ENCODE assay signal across 29 cellular contexts in genomic region chr19:51188227-51188559, GRCh38. TPM values are rescaled to one million over a fixed set of nuclear protein-coding genes. Genes with fewer than 3 reads are reported as not detected.
DNase-seq lines count a peak whose midpoint lies in the region; ATAC-seq, FAIRE-seq and TF ChIP-seq lines count a peak whose summit lies in the region.
"Had no signal": no experiment of that assay in that cellular context is flagged by ENCODE, and none has a peak within 500 bp of the region (broad histone marks: within the 10 kb centered on the region; RNA-seq: fewer than 3 reads in every experiment).

No MANE protein-coding gene starts in this region.

- no peak for TF ChIP-seq EP300 in HepG2 (IDR thresholded peaks at IDR 0.05; ENCODE audit: low read depth in 2 of 2, low read length in 2 of 2)
- TF ChIP-seq EP300 in HepG2 (CRISPR knock-in tag; IDR thresholded peaks at IDR 0.05; ENCODE audit: borderline replicate concordance): no peak
- no peak for TF ChIP-seq EP300 in GM12878 (IDR thresholded peaks at IDR 0.05; ENCODE audit: borderline replicate concordance in 1 of 2, control insufficient read depth in 1 of 2, low read depth in 2 of 2, low read length in 2 of 2)

- H3K4me1 ChIP-seq in HepG2 (ENCODE audit: insufficient read depth, low read length) (no peaks in the 10 kb centered on the region), right lobe of liver (no peaks in the 10 kb centered on the region), GM12878 (ENCODE audit: control insufficient read depth, insufficient read depth, low read length) (no peaks in the 10 kb centered on the region)
- H3K4me1 ChIP-seq: BE2C had no signal

- FAIRE-seq in HepG2 (lab: Jason Lieb, UNC): no peak
- FAIRE-seq in GM12878 (lab: Jason Lieb, UNC): no peak
- FAIRE-seq: A204.1, GM12891 had no signal

- no peak for TF ChIP-seq RAD21 in HepG2 (CRISPR knock-in tag; IDR thresholded peaks at IDR 0.05)
- TF ChIP-seq RAD21 in GM12878 (IDR thresholded peaks at IDR 0.05; ENCODE audit: insufficient read depth, low read depth, low read length): no peak

- RAD21 ChIA-PET in GM12878 (lab: Charles Lee; ENCODE audit: unreplicated experiment): no interaction called here

- no peak overlapping the region for H3K4me3 ChIP-seq in HepG2 (replicated peaks in 1 of 3; ENCODE audit: insufficient read depth in 1 of 3, low read depth in 2 of 3, low read length in 3 of 3)
- no peak overlapping the region for H3K4me3 ChIP-seq in right lobe of liver
- no peak overlapping the region for H3K4me3 ChIP-seq in GM12878
- H3K4me3 ChIP-seq: BLaER1 had no signal

- H3K9ac ChIP-seq in HepG2 (ENCODE audit: insufficient read depth, low read depth, low read length): no peak overlapping the region
- no peak overlapping the region for H3K9ac ChIP-seq in GM12878 (ENCODE audit: control insufficient read depth, insufficient read depth, low read length)
- H3K9ac ChIP-seq: BLaER1 had no signal

- H3K27me3 ChIP-seq in HepG2 (ENCODE audit: control insufficient read depth in 1 of 2, insufficient read depth in 2 of 2, low read length in 2 of 2): peaks cover 5 to 42% of the 10 kb centered on the region in 2 experiments; a peak in 4 of 5 replicates
- H3K27me3 ChIP-seq in right lobe of liver: no peaks in the 10 kb centered on the region
- peaks cover 1 to 4% of the 10 kb centered on the region in 2 experiments; a peak in 2 of 4 replicates for H3K27me3 ChIP-seq in GM12878 (replicated peaks in 1 of 2; ENCODE audit: control insufficient read depth in 2 of 2, insufficient read depth in 2 of 2, low read length in 1 of 2)
- H3K27me3 ChIP-seq: BLaER1 had no signal

- POLR2A ChIA-PET in HepG2 (lab: Yijun Ruan, JAX) (no interaction called here), GM12878 (lab: Charles Lee) (no interaction called here)

- CTCF ChIA-PET in HepG2 (lab: Yijun Ruan, JAX; ENCODE audit: low intra/inter-chr PET ratio, low total read pairs): no interaction called here
- CTCF ChIA-PET in GM12878 (lab: Yijun Ruan, JAX): no interaction called here

- in situ Hi-C loops in HepG2 (cut with HindIII; ENCODE audit: extremely low pct_ligation_motif_present, low pct_unique_long_range_greater_than_20kb) (no loop called here), GM12878 (cut with MboI) (no loop called here)

- H4K20me1 ChIP-seq in HepG2 (ENCODE audit: insufficient read depth, low read length) (no peaks in the 10 kb centered on the region), GM12878 (ENCODE audit: control insufficient read depth, insufficient read depth) (no peaks in the 10 kb centered on the region)
- H4K20me1 ChIP-seq: BLaER1 had no signal

- TF ChIP-seq POLR2A in HepG2 (IDR thresholded peaks at IDR 0.05; ENCODE audit: insufficient read depth in 1 of 2, low read depth in 2 of 2, low read length in 2 of 2) (no peak), right lobe of liver (IDR thresholded peaks at IDR 0.05) (no peak), GM12878 (IDR thresholded peaks at IDR 0.05; ENCODE audit: low read depth, low read length) (no peak)

- BruUV-seq in HepG2 (replicated peaks; lab: Mats Ljungman, UMichigan) (no TSS peak), GM12878 (replicated peaks; lab: Mats Ljungman, UMichigan) (no TSS peak)

- no peak overlapping the region for H2AFZ ChIP-seq in HepG2 (ENCODE audit: low read length)
- H2AFZ ChIP-seq in GM12878 (ENCODE audit: control insufficient read depth, low read depth, low read length): no peak overlapping the region

- H3K36me3 ChIP-seq in HepG2 (replicated peaks in 1 of 2; ENCODE audit: control insufficient read depth in 1 of 2, insufficient read depth in 2 of 2, low read length in 2 of 2): no peaks in the 10 kb centered on the region
- H3K36me3 ChIP-seq in right lobe of liver: no peaks in the 10 kb centered on the region
- no peaks in the 10 kb centered on the region for H3K36me3 ChIP-seq in GM12878 (ENCODE audit: control insufficient read depth in 2 of 2, insufficient read depth in 2 of 2, low read length in 1 of 2)
- H3K36me3 ChIP-seq: BE2C, BLaER1 had no signal

- 3% methylated on average over 2 of the region's 2 CpGs for WGBS in HepG2 (ENCODE audit: low lambda C conversion rate)
- WGBS in right lobe of liver (ENCODE audit: insufficient coverage, low coverage, low lambda C conversion rate, missing lambda C conversion rate): 31% methylated on average over 2 of the region's 2 CpGs
- 43% methylated on average over 2 of the region's 2 CpGs for WGBS in GM12878 (ENCODE audit: insufficient coverage, insufficient replicate concordance, low lambda C conversion rate, missing lambda C conversion rate)

- H3K79me2 ChIP-seq in HepG2 (ENCODE audit: insufficient read depth, low read length) (no peaks in the 10 kb centered on the region), GM12878 (ENCODE audit: control insufficient read depth, insufficient read depth, low read length) (no peaks in the 10 kb centered on the region)

- no peak for DNase-seq in HepG2 (ENCODE audit: low spot score)
- no peak for DNase-seq in right lobe of liver
- no peak for DNase-seq in GM12878 (ENCODE audit: low read depth, low spot score)
- DNase-seq in myocyte (ENCODE audit: low read depth): peak; percentile 9
- peak; percentile 15 for DNase-seq in sciatic nerve (ENCODE audit: low spot score)
- DNase-seq in A172 (ENCODE audit: low spot score): no peak
- no peak for DNase-seq in 8988T
- DNase-seq: ACHN; BE2C; C1 segment of cervical spinal cord; CD4-positive, alpha-beta memory T cell; CD4-positive, CD25-positive, alpha-beta regulatory T cell; CD8-positive, alpha-beta memory T cell; COR-L47; DMS 273 treated with DMSO at 0.1 percent for 48 hours; DMS153; DMS53; DMS79; DND-41; EL; GDM1 had no signal

- H3K27ac ChIP-seq in HepG2 (ENCODE audit: extremely low read length, insufficient read depth, low read length) (no peak overlapping the region), right lobe of liver (no peak overlapping the region), GM12878 (ENCODE audit: control insufficient read depth, insufficient read depth) (no peak overlapping the region)
- H3K27ac ChIP-seq: BLaER1 had no signal

- TF ChIP-seq CTCF in HepG2 (CRISPR knock-in tag; IDR thresholded peaks at IDR 0.05) (no peak), right lobe of liver (IDR thresholded peaks at IDR 0.05) (no peak), GM12878 (IDR thresholded peaks at IDR 0.05 in 2 of 3, conservative IDR thresholded peaks at IDR 0.05 in 1 of 3; ENCODE audit: control insufficient read depth in 2 of 3, extremely low read depth in 1 of 3, insufficient read depth in 1 of 3, low read depth in 3 of 3, low read length in 3 of 3) (no peak)

- SMC1A ChIA-PET in GM12878 (lab: Charles Lee; ENCODE audit: uncharacterized antibody, unreplicated experiment): no interaction called here

- intact Hi-C loops in HepG2 (cut with micrococcal nuclease; ENCODE audit: unreplicated experiment) (no loop called here), right lobe of liver (cut with DNase I) (no loop called here), GM12878 (cut with micrococcal nuclease; ENCODE audit: unreplicated experiment) (no loop called here), sciatic nerve (cut with DNase I) (no loop called here)

- H3K9me3 ChIP-seq in HepG2 (ENCODE audit: low read length): no peaks in the 10 kb centered on the region
- H3K9me3 ChIP-seq in right lobe of liver: no peaks in the 10 kb centered on the region
- H3K9me3 ChIP-seq in GM12878 (replicated peaks; ENCODE audit: control insufficient read depth, insufficient read depth, low read length): no peaks in the 10 kb centered on the region
- H3K9me3 ChIP-seq: BE2C, BLaER1 had no signal

- no peak overlapping the region for H3K4me2 ChIP-seq in HepG2 (ENCODE audit: low read depth, low read length)
- no peak overlapping the region for H3K4me2 ChIP-seq in GM12878 (ENCODE audit: control insufficient read depth, insufficient read depth)
- H3K4me2 ChIP-seq: BLaER1 had no signal

- ATAC-seq in HepG2 (no peak), right lobe of liver (no peak), GM12878 (no peak), sciatic nerve (no peak), GM19035 (IDR thresholded peaks at IDR 0.05; ENCODE audit: unreplicated experiment) (no peak)

RNA-seq across cellular contexts. Expression of gene CD33, which starts 36.7 kb away (rescaled TPM):
- total RNA-seq in HepG2 (2016; rRNA removed; fragmentation: Illumina TruSeq; extraction: Trizol) (0.29 TPM in 1 of 2 replicates, not detected in the other), right lobe of liver (1 to 10 TPM; 1.7 to 5.8 (median 3.8) TPM), GM12878 (2014; rRNA removed) (0.76 and 0.90 TPM in 2 replicates), GM12878 (2014; rRNA removed; fragmentation: Illumina TruSeq; extraction: Trizol) (0.72 and 0.74 TPM in 2 replicates), GM12878 (2021) (0.62 and 0.66 TPM in 2 replicates), myocyte (0.21 TPM in 1 of 2 replicates, not detected in the other), sciatic nerve (10.7 TPM)
- not detected in 2 replicates for total RNA-seq in HepG2 (2016; cell fraction: cytosol; rRNA removed; fragmentation: Illumina TruSeq; extraction: Trizol; ENCODE audit: low read depth)
- total RNA-seq in HepG2 (2016; cell fraction: insoluble cytoplasmic fraction; rRNA removed; fragmentation: Illumina TruSeq; extraction: Trizol): not detected in 2 replicates
- total RNA-seq in HepG2 (2016; cell fraction: membrane; rRNA removed; fragmentation: Illumina TruSeq; extraction: Trizol): not detected in 2 replicates
- total RNA-seq in HepG2 (2016; cell fraction: nucleus; rRNA removed; fragmentation: Illumina TruSeq; extraction: Trizol): not detected in 2 replicates
- polyA plus RNA-seq in HepG2 (2011; rRNA removed) (0.07 TPM in 1 of 2 replicates, not detected in the other), GM12878 (2011; rRNA removed) (15.1 and 17.9 TPM in 2 replicates), GM12878 (2014; fragmentation: Illumina TruSeq; extraction: Trizol) (0.57 and 1.2 TPM in 2 replicates), GM12878 (2014; fragmentation: Nextera tagmentation; extraction: Ambion mirVana) (1 to 10 TPM; 1.2 to 1.4 TPM), GM12878 (2014; rRNA removed) (0.60 and 0.72 TPM in 2 replicates), GM12878 (2016; fragmentation: Nextera tagmentation; extraction: Ambion mirVana) (under 1 TPM in 1 of 2 experiments, not detected in 1; 0.29 TPM)
- polyA plus RNA-seq in HepG2 (2011; cell fraction: cytosol; rRNA removed): 0.09 TPM in 1 of 2 replicates, not detected in the other
- not detected in 2 replicates for polyA plus RNA-seq in HepG2 (2011; cell fraction: nucleus; rRNA removed)
- polyA plus RNA-seq in HepG2 (2012): not detected in 2 replicates
- not detected in 2 replicates for polyA plus RNA-seq in HepG2 (2016; cell fraction: cytosol; fragmentation: Illumina TruSeq; extraction: Trizol; ENCODE audit: low read depth)
- polyA plus RNA-seq in HepG2 (2016; cell fraction: insoluble cytoplasmic fraction; fragmentation: Illumina TruSeq; extraction: Trizol; ENCODE audit: low read depth): not detected in 2 replicates
- not detected in 2 replicates for polyA plus RNA-seq in HepG2 (2016; cell fraction: membrane; fragmentation: Illumina TruSeq; extraction: Trizol; ENCODE audit: low read depth)
- not detected in 2 replicates for polyA plus RNA-seq in HepG2 (2016; cell fraction: nucleus; fragmentation: Illumina TruSeq; extraction: Trizol; ENCODE audit: insufficient read depth, low read depth)
- polyA minus RNA-seq in HepG2 (2011; rRNA and poly(A)+ RNA removed; ENCODE audit: low replicate concordance): 0.44 and 13.3 TPM in 2 replicates
- polyA minus RNA-seq in HepG2 (2011; cell fraction: cytosol; rRNA and poly(A)+ RNA removed): not detected in 2 replicates
- not detected in 2 replicates for polyA minus RNA-seq in HepG2 (2011; cell fraction: nucleus; rRNA and poly(A)+ RNA removed)
- 3.5 TPM in 2 replicates for total RNA-seq in GM12878 (2013; cell fraction: nucleolus; rRNA removed)
- 3.6 TPM for polyA plus RNA-seq in GM12878 (2011; ENCODE audit: low read depth)
- 9.1 and 9.9 TPM in 2 replicates for polyA plus RNA-seq in GM12878 (2011; cell fraction: cytosol; rRNA removed)
- polyA plus RNA-seq in GM12878 (2011; cell fraction: nucleus; rRNA removed): 20.4 and 35.5 TPM in 2 replicates
- polyA plus RNA-seq in GM12878 (2012): 2.3 and 2.8 TPM in 2 replicates
- polyA minus RNA-seq in GM12878 (2011; rRNA and poly(A)+ RNA removed): 5.8 and 6.4 TPM in 2 replicates
- 2.7 and 4.3 TPM in 2 replicates for polyA minus RNA-seq in GM12878 (2011; cell fraction: cytosol; rRNA and poly(A)+ RNA removed)
- polyA minus RNA-seq in GM12878 (2011; cell fraction: nucleus; rRNA and poly(A)+ RNA removed): 5.1 and 7.5 TPM in 2 replicates
- not detected for polyA plus RNA-seq in myocyte (2012)
- 1.2 and 3.1 TPM in 2 replicates for total RNA-seq in A172 (2014; rRNA removed; shearing (Covaris generic))
- total RNA-seq: A673, G401 had no signal
- polyA plus RNA-seq: AG04450; CD4-positive, alpha-beta memory T cell; CD8-positive, alpha-beta memory T cell had no signal

RNA-seq across cellular contexts. Expression of gene SIGLEC7, which starts 46.1 kb away (rescaled TPM):
- total RNA-seq in HepG2 (2016; rRNA removed; fragmentation: Illumina TruSeq; extraction: Trizol) (not detected in 2 replicates), right lobe of liver (1 to 10 TPM; 2.4 to 7.3 (median 3.9) TPM), GM12878 (2014; rRNA removed) (not detected in 2 replicates), GM12878 (2014; rRNA removed; fragmentation: Illumina TruSeq; extraction: Trizol) (not detected in 2 replicates), GM12878 (2021) (not detected in 2 replicates), myocyte (not detected in 2 replicates), sciatic nerve (2.0 TPM)
- not detected in 2 replicates for total RNA-seq in HepG2 (2016; cell fraction: cytosol; rRNA removed; fragmentation: Illumina TruSeq; extraction: Trizol; ENCODE audit: low read depth)
- total RNA-seq in HepG2 (2016; cell fraction: insoluble cytoplasmic fraction; rRNA removed; fragmentation: Illumina TruSeq; extraction: Trizol): not detected in 2 replicates
- not detected in 2 replicates for total RNA-seq in HepG2 (2016; cell fraction: membrane; rRNA removed; fragmentation: Illumina TruSeq; extraction: Trizol)
- total RNA-seq in HepG2 (2016; cell fraction: nucleus; rRNA removed; fragmentation: Illumina TruSeq; extraction: Trizol): not detected in 2 replicates
- polyA plus RNA-seq in HepG2 (2011; rRNA removed) (0.17 TPM in 1 of 2 replicates, not detected in the other), GM12878 (2011; rRNA removed) (0.06 and 0.15 TPM in 2 replicates), GM12878 (2014; fragmentation: Illumina TruSeq; extraction: Trizol) (not detected in 2 replicates), GM12878 (2014; fragmentation: Nextera tagmentation; extraction: Ambion mirVana) (not detected), GM12878 (2014; rRNA removed) (not detected in 2 replicates), GM12878 (2016; fragmentation: Nextera tagmentation; extraction: Ambion mirVana) (not detected)
- 0.08 TPM in 1 of 2 replicates, not detected in the other for polyA plus RNA-seq in HepG2 (2011; cell fraction: cytosol; rRNA removed)
- not detected in 2 replicates for polyA plus RNA-seq in HepG2 (2011; cell fraction: nucleus; rRNA removed)
- not detected in 2 replicates for polyA plus RNA-seq in HepG2 (2012)
- polyA plus RNA-seq in HepG2 (2016; cell fraction: cytosol; fragmentation: Illumina TruSeq; extraction: Trizol; ENCODE audit: low read depth): not detected in 2 replicates
- not detected in 2 replicates for polyA plus RNA-seq in HepG2 (2016; cell fraction: insoluble cytoplasmic fraction; fragmentation: Illumina TruSeq; extraction: Trizol; ENCODE audit: low read depth)
- not detected in 2 replicates for polyA plus RNA-seq in HepG2 (2016; cell fraction: membrane; fragmentation: Illumina TruSeq; extraction: Trizol; ENCODE audit: low read depth)
- polyA plus RNA-seq in HepG2 (2016; cell fraction: nucleus; fragmentation: Illumina TruSeq; extraction: Trizol; ENCODE audit: insufficient read depth, low read depth): not detected in 2 replicates
- not detected in 2 replicates for polyA minus RNA-seq in HepG2 (2011; rRNA and poly(A)+ RNA removed; ENCODE audit: low replicate concordance)
- not detected in 2 replicates for polyA minus RNA-seq in HepG2 (2011; cell fraction: cytosol; rRNA and poly(A)+ RNA removed)
- polyA minus RNA-seq in HepG2 (2011; cell fraction: nucleus; rRNA and poly(A)+ RNA removed): not detected in 2 replicates
- total RNA-seq in GM12878 (2013; cell fraction: nucleolus; rRNA removed): not detected in 2 replicates
- polyA plus RNA-seq in GM12878 (2011; ENCODE audit: low read depth): not detected
- 0.07 and 0.18 TPM in 2 replicates for polyA plus RNA-seq in GM12878 (2011; cell fraction: cytosol; rRNA removed)
- polyA plus RNA-seq in GM12878 (2011; cell fraction: nucleus; rRNA removed): 0.18 and 0.21 TPM in 2 replicates
- polyA plus RNA-seq in GM12878 (2012): not detected in 2 replicates
- not detected in 2 replicates for polyA minus RNA-seq in GM12878 (2011; rRNA and poly(A)+ RNA removed)
- polyA minus RNA-seq in GM12878 (2011; cell fraction: cytosol; rRNA and poly(A)+ RNA removed): not detected in 2 replicates
- polyA minus RNA-seq in GM12878 (2011; cell fraction: nucleus; rRNA and poly(A)+ RNA removed): not detected in 2 replicates
- polyA plus RNA-seq in myocyte (2012): not detected
- total RNA-seq in A172 (2014; rRNA removed; shearing (Covaris generic)): not detected in 2 replicates
- total RNA-seq: A673; CD4-positive, CD25-positive, alpha-beta regulatory T cell; Daoy; G401 had no signal
- polyA plus RNA-seq: AG04450; CD4-positive, CD25-positive, alpha-beta regulatory T cell had no signal

Comparison
In these comparisons a context has a peak if more than half of its experiments do, and no peak if none do; other contexts are left out.
1. DNase-seq: peak in myocyte (single experiment) and sciatic nerve (single experiment); none in HepG2 (single experiment), right lobe of liver (0 of 3), GM12878 (single experiment), A172 (single experiment) and 8988T (single experiment).